ENCODE assay signal across 11 cellular contexts in genomic region chr3:192675958-192676649, GRCh38. TPM values are rescaled to one million over a fixed set of nuclear protein-coding genes. Genes with fewer than 3 reads are reported as not detected.
DNase-seq lines count a peak whose midpoint lies in the region; ATAC-seq and TF ChIP-seq lines count a peak whose summit lies in the region.
"Had no signal": no experiment of that assay in that cellular context is flagged by ENCODE, and none has a peak within 500 bp of the region (broad histone marks: within the 10 kb centered on the region; RNA-seq: fewer than 3 reads in every experiment).

No MANE protein-coding gene starts in this region.

- no peak overlapping the region for H3K4me3 Mint-ChIP-seq in activated naive CD4-positive, alpha-beta T cell treated with anti-CD3 and anti-CD28 coated beads, Interleukin-2, amount 50 U/mL, for 24 hours
- peak overlapping the region; percentile 27 for H3K4me3 Mint-ChIP-seq in activated naive CD8-positive, alpha-beta T cell treated with anti-CD3 and anti-CD28 coated beads, Interleukin-2, amount 50 U/mL, for 24 hours
- H3K4me3 Mint-ChIP-seq in endothelial cell (ENCODE audit: unreplicated experiment): no peak overlapping the region

- no peaks in the 10 kb centered on the region for H3K4me1 Mint-ChIP-seq in activated naive CD4-positive, alpha-beta T cell treated with anti-CD3 and anti-CD28 coated beads, Interleukin-2, amount 50 U/mL, for 24 hours
- peaks cover 21% of the 10 kb centered on the region for H3K4me1 Mint-ChIP-seq in activated naive CD8-positive, alpha-beta T cell treated with anti-CD3 and anti-CD28 coated beads, Interleukin-2, amount 50 U/mL, for 24 hours
- peaks cover 5% of the 10 kb centered on the region for H3K4me1 Mint-ChIP-seq in endothelial cell (ENCODE audit: unreplicated experiment)

- H3K36me3 Mint-ChIP-seq in activated naive CD4-positive, alpha-beta T cell treated with anti-CD3 and anti-CD28 coated beads, Interleukin-2, amount 50 U/mL, for 24 hours: no peaks in the 10 kb centered on the region
- peaks cover 2% of the 10 kb centered on the region for H3K36me3 Mint-ChIP-seq in activated naive CD8-positive, alpha-beta T cell treated with anti-CD3 and anti-CD28 coated beads, Interleukin-2, amount 50 U/mL, for 24 hours (ENCODE audit: low read depth)
- no peaks in the 10 kb centered on the region for H3K36me3 Mint-ChIP-seq in endothelial cell (ENCODE audit: low read depth, unreplicated experiment)

- H3K27ac Mint-ChIP-seq in activated naive CD4-positive, alpha-beta T cell treated with anti-CD3 and anti-CD28 coated beads, Interleukin-2, amount 50 U/mL, for 24 hours: peak overlapping the region; percentile 5
- peak overlapping the region; percentile 96 for H3K27ac Mint-ChIP-seq in activated naive CD8-positive, alpha-beta T cell treated with anti-CD3 and anti-CD28 coated beads, Interleukin-2, amount 50 U/mL, for 24 hours
- no peak overlapping the region for H3K27ac Mint-ChIP-seq in endothelial cell (ENCODE audit: unreplicated experiment)

- peaks cover under 1% of the 10 kb centered on the region for H3K9me3 Mint-ChIP-seq in activated naive CD4-positive, alpha-beta T cell treated with anti-CD3 and anti-CD28 coated beads, Interleukin-2, amount 50 U/mL, for 24 hours
- H3K9me3 Mint-ChIP-seq in activated naive CD8-positive, alpha-beta T cell treated with anti-CD3 and anti-CD28 coated beads, Interleukin-2, amount 50 U/mL, for 24 hours: peaks cover 10% of the 10 kb centered on the region
- no peaks in the 10 kb centered on the region for H3K9me3 Mint-ChIP-seq in endothelial cell (ENCODE audit: unreplicated experiment)

- ATAC-seq in HG02571 (IDR thresholded peaks at IDR 0.05; ENCODE audit: unreplicated experiment) (peak; percentile 70), HG03520 (IDR thresholded peaks at IDR 0.05; ENCODE audit: unreplicated experiment) (peak; percentile 81)
- peak; percentile 80 for ATAC-seq in activated naive CD8-positive, alpha-beta T cell treated with anti-CD3 and anti-CD28 coated beads, Interleukin-2, amount 50 U/mL, for 24 hours

- H3K27me3 Mint-ChIP-seq in activated naive CD4-positive, alpha-beta T cell treated with anti-CD3 and anti-CD28 coated beads, Interleukin-2, amount 50 U/mL, for 24 hours: no peaks in the 10 kb centered on the region
- peaks cover 13% of the 10 kb centered on the region for H3K27me3 Mint-ChIP-seq in activated naive CD8-positive, alpha-beta T cell treated with anti-CD3 and anti-CD28 coated beads, Interleukin-2, amount 50 U/mL, for 24 hours
- no peaks in the 10 kb centered on the region for H3K27me3 Mint-ChIP-seq in endothelial cell (ENCODE audit: unreplicated experiment)

- TF ChIP-seq CTCF in endothelial cell (IDR thresholded peaks at IDR 0.05; ENCODE audit: unreplicated experiment): no peak

- no peak for DNase-seq in activated naive CD4-positive, alpha-beta T cell treated with Interleukin-2 at 50 U/mL for 16 hours
- peak; percentile 13 for DNase-seq in activated naive CD8-positive, alpha-beta T cell treated with anti-CD3 and anti-CD28 coated beads, Interleukin-2, amount 50 U/mL, for 24 hours
- DNase-seq in AG20443 (ENCODE audit: low spot score) (no peak), endothelial cell (ENCODE audit: low spot score) (no peak), NCI-H446 treated with DMSO at 0.1 percent for 48 hours (lab: John Stamatoyannopoulos, UW) (no peak)
- DNase-seq: NCI-H2029, testis had no signal

RNA-seq across cellular contexts. Expression of gene FGF12, which starts 51.2 kb away (rescaled TPM):
- 19.1 TPM for total RNA-seq in endothelial cell (ENCODE audit: unreplicated experiment)
- total RNA-seq: SJSA1 had no signal
